25 cellular contexts compared by ENCODE assay signal in the genomic region with DNA sequence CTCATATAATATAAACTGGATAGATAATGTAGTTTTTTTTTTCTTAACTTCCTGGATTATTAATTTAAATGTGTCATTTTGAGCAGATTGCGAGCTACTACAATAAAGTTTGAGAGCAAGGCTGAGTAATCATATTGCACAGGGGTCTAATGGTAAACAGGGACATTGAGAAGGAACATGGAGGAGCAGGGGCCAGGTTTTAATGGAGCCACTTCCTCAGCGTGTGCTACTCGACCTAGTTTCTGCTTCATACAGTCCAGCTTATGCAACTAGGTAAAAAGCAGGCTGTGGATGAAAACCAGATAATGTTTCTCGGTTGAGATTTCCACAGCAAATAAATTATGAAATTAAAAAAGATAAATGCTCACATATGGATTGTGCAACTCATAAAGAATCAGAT.
"Had no signal": no experiment of that assay in that cellular context is flagged by ENCODE, and none has a peak within 500 bp of the region (broad histone marks: within the 10 kb centered on the region; RNA-seq: fewer than 3 reads in every experiment).

No MANE protein-coding gene starts in this region.

- H3K27me3 ChIP-seq: colonic mucosa, esophagus squamous epithelium, gastrocnemius medialis, heart right ventricle, left lung had no signal

- DNase-seq: colonic mucosa; cortex of kidney; effector CD8-positive, alpha-beta T cell; effector memory CD8-positive, alpha-beta T cell; endodermal cell; erythroblast; esophagus squamous epithelium; foreskin fibroblast; foreskin melanocyte; gastrocnemius medialis; glutamatergic neuron; head of caudate nucleus; heart right ventricle; hippocampal formation; left cardiac atrium; left lung; left ventricle myocardium superior; lower lobe of right lung; mucosa of descending colon; naive B cell; naive thymus-derived CD8-positive, alpha-beta T cell had no signal

- H3K4me3 Mint-ChIP-seq: dendritic cell treated with granulocyte-macrophage colony-stimulating factor and Interleukin-4, amounts not matched to agents 40 ng/mL and 50 ng/mL, for 4 days; effector memory CD8-positive, alpha-beta T cell; endodermal cell; mesothelial cell of epicardium; naive B cell; naive thymus-derived CD8-positive, alpha-beta T cell had no signal

- H3K4me1 Mint-ChIP-seq: endodermal cell; naive B cell; naive thymus-derived CD8-positive, alpha-beta T cell had no signal

- ATAC-seq: effector memory CD8-positive, alpha-beta T cell; esophagus mucosa; gastrocnemius medialis; heart right ventricle; left cardiac atrium; left lung; left ventricle myocardium superior; lower lobe of right lung; mucosa of descending colon; naive thymus-derived CD8-positive, alpha-beta T cell had no signal

- H3K27ac ChIP-seq: colonic mucosa, epithelial cell of prostate, esophagus squamous epithelium, gastrocnemius medialis, heart right ventricle, left lung, lower lobe of right lung had no signal

- H3K27ac Mint-ChIP-seq: dendritic cell treated with granulocyte-macrophage colony-stimulating factor and Interleukin-4, amounts not matched to agents 40 ng/mL and 50 ng/mL, for 4 days; effector memory CD8-positive, alpha-beta T cell; endodermal cell; mesothelial cell of epicardium; naive B cell; naive thymus-derived CD8-positive, alpha-beta T cell had no signal

- H3K27me3 Mint-ChIP-seq: dendritic cell treated with granulocyte-macrophage colony-stimulating factor and Interleukin-4, amounts not matched to agents 40 ng/mL and 50 ng/mL, for 4 days; effector memory CD8-positive, alpha-beta T cell; naive B cell; naive thymus-derived CD8-positive, alpha-beta T cell had no signal

- H3K36me3 Mint-ChIP-seq: mesothelial cell of epicardium; naive B cell; naive thymus-derived CD8-positive, alpha-beta T cell had no signal

- H3K36me3 ChIP-seq: colonic mucosa, esophagus squamous epithelium, gastrocnemius medialis, heart right ventricle, left lung, lower lobe of right lung had no signal

- H3K9me3 ChIP-seq: colonic mucosa, esophagus squamous epithelium, gastrocnemius medialis, left lung, lower lobe of right lung, mucosa of descending colon had no signal

- H3K9me3 Mint-ChIP-seq: dendritic cell treated with granulocyte-macrophage colony-stimulating factor and Interleukin-4, amounts not matched to agents 40 ng/mL and 50 ng/mL, for 4 days; endodermal cell; mesothelial cell of epicardium; naive B cell had no signal

- H3K4me1 ChIP-seq: colonic mucosa, esophagus squamous epithelium, gastrocnemius medialis, heart right ventricle, left lung, lower lobe of right lung had no signal

- H3K4me3 ChIP-seq: colonic mucosa, esophagus squamous epithelium, gastrocnemius medialis, heart right ventricle, left lung, lower lobe of right lung, mucosa of descending colon had no signal
